In genomic region chr21:43687566-43688395, GRCh38 we compare ENCODE assay signal across 19 cellular contexts. TPM values are rescaled to one million over a fixed set of nuclear protein-coding genes. Genes with fewer than 3 reads are reported as not detected.
DNase-seq lines count a peak whose midpoint lies in the region; TF ChIP-seq lines count a peak whose summit lies in the region.
"Had no signal": no experiment of that assay in that cellular context is flagged by ENCODE, and none has a peak within 500 bp of the region (broad histone marks: within the 10 kb centered on the region; RNA-seq: fewer than 3 reads in every experiment).

No MANE protein-coding gene starts in this region.

- CTCF ChIA-PET in Caco-2 (lab: Charles Lee) = no interaction called here
- CTCF ChIA-PET in HEK293T (lab: Yijun Ruan, JAX) = no interaction called here

- H3K36me3 Mint-ChIP-seq in Caco-2 (ENCODE audit: insufficient read depth, unreplicated experiment) = peaks cover 88% of the 10 kb centered on the region

- peak overlapping the region; percentile 10 for H3K27ac ChIP-seq in cingulate gyrus (ENCODE audit: low read depth, low read length)
- peak overlapping the region; percentile 64 for H3K27ac ChIP-seq in neutrophil
- H3K27ac ChIP-seq: C4-2B, tibial nerve had no signal

- no peaks in the 10 kb centered on the region for H3K4me1 Mint-ChIP-seq in Caco-2 (ENCODE audit: low read depth, unreplicated experiment)

- no peaks in the 10 kb centered on the region for H3K27me3 Mint-ChIP-seq in Caco-2 (ENCODE audit: insufficient read depth, unreplicated experiment)
- H3K27me3 Mint-ChIP-seq: activated CD8-positive, alpha-beta T cell treated with anti-CD3 and anti-CD28 coated beads for 36 hours; IgD-negative memory B cell had no signal

- POLR2A ChIA-PET in Caco-2 (lab: Charles Lee) = no interaction called here
- POLR2A ChIA-PET in HEK293T (lab: Yijun Ruan, JAX) = no interaction called here

- H3K27ac Mint-ChIP-seq in Caco-2 (ENCODE audit: unreplicated experiment) = no peak overlapping the region
- H3K27ac Mint-ChIP-seq: activated CD8-positive, alpha-beta T cell treated with anti-CD3 and anti-CD28 coated beads for 36 hours had no signal

- TSS peak; percentile 84 for BruUV-seq in Caco-2 (replicated peaks; lab: Mats Ljungman, UMichigan)

- DNase-seq in Caco-2 (no peak), MV-4-11 (lab: John Stamatoyannopoulos, UW) (peak; percentile 44), HEK293T (ENCODE audit: extremely low spot score) (no peak), iPS-NIHi7 (ENCODE audit: extremely low spot score) (no peak)
- no peak for DNase-seq in activated T-cell treated with anti-CD3 and anti-CD28 coated beads, Interleukin-2, amount 50 U/mL, for 1 hour
- DNase-seq: activated CD8-positive, alpha-beta T cell treated with anti-CD3 and anti-CD28 coated beads for 36 hours; DND-41; glutamatergic neuron; NCI-H1048; NCI-H2081 treated with DMSO at 0.1 percent for 48 hours; NCI-H524; nucleus accumbens; SK-N-SH; stimulated activated CD4-positive, alpha-beta T cell treated with anti-CD3 and anti-CD28 coated beads, Interleukin-2, amount 100 ng/mL, for 48 hours had no signal

- no peaks in the 10 kb centered on the region for H3K9me3 ChIP-seq in Caco-2
- no peaks in the 10 kb centered on the region for H3K9me3 ChIP-seq in neutrophil
- H3K9me3 ChIP-seq: SK-N-SH, tibial nerve had no signal

- no peak overlapping the region for H3K4me3 ChIP-seq in Caco-2 (ENCODE audit: low read depth, low read length)
- H3K4me3 ChIP-seq in neutrophil (ENCODE audit: low read depth in 1 of 2, low read length in 1 of 2) = no peak overlapping the region
- H3K4me3 ChIP-seq: tibial nerve had no signal

- H3K27me3 ChIP-seq in Caco-2 (replicated peaks; ENCODE audit: control insufficient read depth, insufficient read depth, low read length) (no peaks in the 10 kb centered on the region), neutrophil (no peaks in the 10 kb centered on the region)
- H3K27me3 ChIP-seq: tibial nerve had no signal

- H3K4me1 ChIP-seq in Caco-2 (no peaks in the 10 kb centered on the region), neutrophil (ENCODE audit: control insufficient read depth in 1 of 2, insufficient read depth in 1 of 2, low read depth in 1 of 2, low read length in 1 of 2) (peaks cover 14 to 20% of the 10 kb centered on the region in 2 experiments)
- H3K4me1 ChIP-seq: tibial nerve had no signal

- no peaks in the 10 kb centered on the region for H3K9me3 Mint-ChIP-seq in Caco-2 (ENCODE audit: unreplicated experiment)
- H3K9me3 Mint-ChIP-seq: activated CD8-positive, alpha-beta T cell treated with anti-CD3 and anti-CD28 coated beads for 36 hours; IgD-negative memory B cell had no signal

- TF ChIP-seq CTCF in Caco-2 (IDR thresholded peaks at IDR 0.05; ENCODE audit: insufficient read depth in 1 of 2, low read depth in 1 of 2, low read length in 1 of 2, severe bottlenecking in 1 of 2, unreplicated experiment in 1 of 2) (no peak), neutrophil (IDR thresholded peaks at IDR 0.05) (no peak)

- H3K36me3 ChIP-seq in Caco-2 (ENCODE audit: control insufficient read depth, insufficient read depth, low read length) (peaks cover 2% of the 10 kb centered on the region), neutrophil (peaks cover 32% of the 10 kb centered on the region)

- intact Hi-C loops in Caco-2 (cut with micrococcal nuclease; ENCODE audit: unreplicated experiment) = no loop called here

- H3K4me3 Mint-ChIP-seq in Caco-2 (ENCODE audit: unreplicated experiment) = no peak overlapping the region
- H3K4me3 Mint-ChIP-seq: activated CD8-positive, alpha-beta T cell treated with anti-CD3 and anti-CD28 coated beads for 36 hours had no signal

TF ChIP-seq in HEK293T, 16 proteins besides CTCF, POLR2A, EP300 and RAD21:
- no peak for TF ChIP-seq FOXM1 (IDR thresholded peaks at IDR 0.05; ENCODE audit: borderline replicate concordance)
- TF ChIP-seq ZNF384 (IDR thresholded peaks at IDR 0.05) = no peak
- no peak for TF ChIP-seq SP1 (IDR thresholded peaks at IDR 0.05)
- no peak for TF ChIP-seq ELF4 (IDR thresholded peaks at IDR 0.05)

RNA-seq across cellular contexts. Expression of gene RRP1B, which starts 28.4 kb away (rescaled TPM):
- total RNA-seq in Caco-2 (2022) = 49.5 and 52.3 TPM in 2 replicates

RNA-seq across cellular contexts. Expression of gene HSF2BP, which starts 28.5 kb away (rescaled TPM):
- total RNA-seq in Caco-2 (2022) = 10.9 and 11.9 TPM in 2 replicates

RNA-seq across cellular contexts. Expression of gene PDXK, which starts 31.1 kb away (rescaled TPM):
- total RNA-seq in Caco-2 (2022) = 275 and 276 TPM in 2 replicates
